In the genomic region with DNA sequence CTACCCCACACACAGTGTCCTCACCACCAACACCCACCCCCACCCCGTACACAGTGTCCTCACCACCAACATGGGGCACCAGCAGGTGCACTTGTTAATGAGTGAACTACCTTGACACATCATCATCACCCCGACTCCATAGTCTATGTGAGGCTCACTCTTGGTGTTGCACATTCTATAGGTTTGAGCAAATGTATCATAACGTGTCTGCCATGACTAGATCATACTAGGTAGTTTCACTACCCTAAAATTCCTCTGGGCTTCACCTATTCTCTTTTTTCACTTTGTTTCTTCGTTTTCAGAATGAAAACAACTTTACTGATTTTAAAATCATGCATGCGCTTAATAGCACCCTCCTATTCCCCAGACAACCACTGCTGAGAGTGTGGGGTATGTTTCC, we compare ENCODE assay signal across 22 cellular contexts.
DNase-seq lines count a peak whose midpoint lies in the region; ATAC-seq and TF ChIP-seq lines count a peak whose summit lies in the region.
"Had no signal": no experiment of that assay in that cellular context is flagged by ENCODE, and none has a peak within 500 bp of the region (broad histone marks: within the 10 kb centered on the region; RNA-seq: fewer than 3 reads in every experiment).

No MANE protein-coding gene starts in this region.

- H3K4me3 ChIP-seq in GM12865 (ENCODE audit: low read depth, low read length) (no peak overlapping the region), coronary artery (no peak overlapping the region)
- H3K4me3 ChIP-seq: ascending aorta, colonic mucosa, left lung had no signal

- TF ChIP-seq CTCF in GM12865 (IDR thresholded peaks at IDR 0.05; ENCODE audit: insufficient read depth, low read depth, low read length, missing control alignments) (no peak), coronary artery (IDR thresholded peaks at IDR 0.05) (no peak)

- H3K27ac ChIP-seq in coronary artery: no peak overlapping the region
- H3K27ac ChIP-seq: ascending aorta, colonic mucosa, KMS-11, left lung had no signal

- intact Hi-C loops in Right ventricle myocardium superior (cut with DNase I) (no loop called here), head of caudate nucleus (cut with DNase I) (no loop called here)

- DNase-seq in GM12865 (ENCODE audit: low read depth) (peak; percentile 49), Right ventricle myocardium superior (no peak), head of caudate nucleus (no peak), coronary artery (ENCODE audit: low spot score) (no peak)
- DNase-seq in activated naive CD4-positive, alpha-beta T cell (lab: John Stamatoyannopoulos, UW): no peak
- DNase-seq: ACHN; activated B cell treated with CpG ODN at 0.5 μM for 24 hours; activated effector memory CD4-positive, alpha-beta T cell treated with Interleukin-2 at 50 U/mL for 16 hours; CD4-positive, CD25-positive, alpha-beta regulatory T cell; colonic mucosa; left lung; NCI-H1417; nucleus accumbens; SIG-M5; stimulated activated CD4-positive, alpha-beta T cell treated with anti-CD3 and anti-CD28 coated beads, Interleukin-2, amount 100 ng/mL, for 24 hours; T-helper 17 cell had no signal

- ATAC-seq in GM18907 (IDR thresholded peaks at IDR 0.05; ENCODE audit: unreplicated experiment): peak; percentile 68
- ATAC-seq in GM21737 (IDR thresholded peaks at IDR 0.05; ENCODE audit: unreplicated experiment): peak; percentile 73
- ATAC-seq in HG03196 (IDR thresholded peaks at IDR 0.05; ENCODE audit: unreplicated experiment): peak; percentile 50
- no peak for ATAC-seq in Right ventricle myocardium superior (ENCODE audit: poor library complexity)
- ATAC-seq: left lung, sciatic nerve, T-helper 17 cell had no signal
